In the genomic region with DNA sequence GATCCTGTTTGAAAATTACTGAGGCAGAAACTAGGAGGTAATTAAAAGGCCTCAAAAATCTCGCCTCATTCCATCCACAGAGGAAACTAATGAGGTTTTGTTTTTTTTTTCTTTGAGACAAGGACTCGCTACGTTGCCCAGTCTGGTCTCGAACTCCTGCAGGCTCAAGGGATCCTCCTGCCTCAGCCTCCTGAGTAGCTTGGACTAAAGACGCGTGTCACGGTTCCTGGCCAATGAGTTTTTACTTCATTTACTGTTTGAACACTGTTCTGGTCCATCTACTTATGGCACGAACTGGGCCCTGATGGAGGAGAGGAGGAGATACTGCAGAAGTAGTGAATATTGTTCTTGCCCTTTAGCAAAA, we compare ENCODE assay signal across 8 cellular contexts. TPM values are rescaled to one million over a fixed set of nuclear protein-coding genes. Genes with fewer than 3 reads are reported as not detected.
DNase-seq lines count a peak whose midpoint lies in the region; ATAC-seq and TF ChIP-seq lines count a peak whose summit lies in the region.

No MANE protein-coding gene starts in this region.

- peak overlapping the region; percentile 86 for H3K27ac ChIP-seq in SK-N-MC
- peak overlapping the region; percentile 90 to 98 (median 96) for H3K27ac ChIP-seq in gastrocnemius medialis

- H3K36me3 ChIP-seq in SK-N-MC (ENCODE audit: insufficient read depth, low read length) = peaks cover 43% of the 10 kb centered on the region
- peaks cover 0 to 41% of the 10 kb centered on the region in 2 donors for H3K36me3 ChIP-seq in gastrocnemius medialis

- intact Hi-C loops in gastrocnemius medialis (cut with DNase I; ENCODE audit: low total_unique reads) = loop anchor here (1.0 to 2.0 kb wide), 5 partner anchors 16 to 649 kb away; a partner anchor contains a TSS

- in situ Hi-C loops in gastrocnemius medialis (cut with MboI; ENCODE audit: low sequenced_read_pairs in 4 of 4) = no loop called here

- TF ChIP-seq CTCF in GM12865 (IDR thresholded peaks at IDR 0.05; ENCODE audit: insufficient read depth, low read depth, low read length, missing control alignments) = no peak
- no peak for TF ChIP-seq CTCF in fibroblast of mammary gland (conservative IDR thresholded peaks at IDR 0.05; ENCODE audit: control insufficient read depth, insufficient read depth, low read depth, low read length)
- TF ChIP-seq CTCF in gastrocnemius medialis (IDR thresholded peaks at IDR 0.05 in 4 of 5, conservative IDR thresholded peaks at IDR 0.05 in 1 of 5) = peak in 1 of 5 experiments; percentile 13

- peaks cover 29 to 33% of the 10 kb centered on the region in 2 donors for H3K4me1 ChIP-seq in gastrocnemius medialis

- ATAC-seq in gastrocnemius medialis = no peak
- ATAC-seq in HG03045 (IDR thresholded peaks at IDR 0.05; ENCODE audit: unreplicated experiment) = no peak
- no peak for ATAC-seq in GM18505 (IDR thresholded peaks at IDR 0.05; ENCODE audit: unreplicated experiment)
- no peak for ATAC-seq in GM19328 (IDR thresholded peaks at IDR 0.05; ENCODE audit: unreplicated experiment)

- TF ChIP-seq POLR2A in gastrocnemius medialis (IDR thresholded peaks at IDR 0.05) (no peak), GM18505 (IDR thresholded peaks at IDR 0.05; ENCODE audit: borderline replicate concordance, extremely low read depth, insufficient read depth, insufficient read length) (no peak)

- no peak for DNase-seq in GM12865 (ENCODE audit: low read depth)
- DNase-seq in SK-N-MC (ENCODE audit: low read depth, low spot score) = no peak
- no peak for DNase-seq in fibroblast of mammary gland (ENCODE audit: low read depth)
- no peak for DNase-seq in gastrocnemius medialis
- no peak for DNase-seq in KG1 (lab: John Stamatoyannopoulos, UW)

- H3K9ac ChIP-seq in SK-N-MC (ENCODE audit: insufficient read length) = peak overlapping the region; percentile 82

- no peaks in the 10 kb centered on the region for H3K27me3 ChIP-seq in gastrocnemius medialis

- H3K4me3 ChIP-seq in GM12865 (ENCODE audit: low read depth, low read length) (peak overlapping the region; percentile 81), SK-N-MC (peak overlapping the region; percentile 86), fibroblast of mammary gland (ENCODE audit: control insufficient read depth, low read depth, low read length) (peak overlapping the region; percentile 70), gastrocnemius medialis (peak overlapping the region; percentile 90 to 92 (median 92))

- H3K9me3 ChIP-seq in SK-N-MC (ENCODE audit: low read depth, low read length) (no peaks in the 10 kb centered on the region), gastrocnemius medialis (no peaks in the 10 kb centered on the region)

RNA-seq across cellular contexts. Expression of a gene that starts 0.6 kb away (rescaled TPM):
- 10 to 100 TPM; 71.6 to 93.4 (median 81.0) TPM for total RNA-seq in gastrocnemius medialis

RNA-seq across cellular contexts. Expression of a gene that starts 16.1 kb away (rescaled TPM):
- 10 to 100 TPM; 23.6 to 36.4 (median 28.4) TPM for total RNA-seq in gastrocnemius medialis

RNA-seq across cellular contexts. Expression of a gene that starts 16.4 kb away (rescaled TPM):
- 10 to 100 TPM; 48.3 to 81.9 (median 64.8) TPM for total RNA-seq in gastrocnemius medialis

RNA-seq across cellular contexts. Expression of a gene that starts 31.6 kb away (rescaled TPM):
- 10 to 100 TPM in 1 of 4 donors, 1 to 10 TPM in 3; 1.8 to 10.1 (median 2.8) TPM for total RNA-seq in gastrocnemius medialis

RNA-seq across cellular contexts. Expression of a gene that starts 46.7 kb away (rescaled TPM):
- 1 to 10 TPM in 2 of 4 donors, under 1 TPM in 2; 0.41 to 1.5 (median 0.96) TPM for total RNA-seq in gastrocnemius medialis
